Comparison of ENCODE assay signal across 36 cellular contexts in genomic region chr2:31511376-31511775, GRCh38.
"Had no signal": no experiment of that assay in that cellular context is flagged by ENCODE, and none has a peak within 500 bp of the region (broad histone marks: within the 10 kb centered on the region; RNA-seq: fewer than 3 reads in every experiment).

No MANE protein-coding gene starts in this region.

- H3K9me3 Mint-ChIP-seq: activated B cell treated with CpG ODN at 0.5 μM for 24 hours; activated CD4-positive, alpha-beta memory T cell treated with anti-CD3 and anti-CD28 coated beads, Interleukin-2, amount 10 ng/mL, durations not matched to agents 7 days and 5 days; activated naive CD4-positive, alpha-beta T cell treated with anti-CD3 and anti-CD28 coated beads, Interleukin-2, amount 10 ng/mL, durations not matched to agents 7 days and 5 days; activated naive CD8-positive, alpha-beta T cell treated with anti-CD3 and anti-CD28 coated beads, Interleukin-2, amount 50 U/mL, for 24 hours; central memory CD8-positive, alpha-beta T cell had no signal

- H3K4me3 Mint-ChIP-seq: activated B cell treated with CpG ODN at 0.5 μM for 24 hours; activated CD4-positive, alpha-beta memory T cell treated with anti-CD3 and anti-CD28 coated beads, Interleukin-2, amount 10 ng/mL, durations not matched to agents 7 days and 5 days; activated CD8-positive, alpha-beta memory T cell treated with anti-CD3 and anti-CD28 coated beads, Interleukin-2, amount 10 ng/mL, durations not matched to agents 7 days and 5 days; activated naive CD4-positive, alpha-beta T cell treated with anti-CD3 and anti-CD28 coated beads, Interleukin-2, amount 10 ng/mL, durations not matched to agents 7 days and 5 days; activated naive CD8-positive, alpha-beta T cell; activated naive CD8-positive, alpha-beta T cell treated with anti-CD3 and anti-CD28 coated beads, Interleukin-2, amount 50 U/mL, for 24 hours; central memory CD8-positive, alpha-beta T cell had no signal

- DNase-seq: activated B cell treated with CpG ODN at 0.5 μM for 24 hours; activated CD4-positive, alpha-beta memory T cell treated with anti-CD3 and anti-CD28 coated beads, Interleukin-2, amount 10 ng/mL, durations not matched to agents 7 days and 5 days; activated CD4-positive, alpha-beta T cell treated with anti-CD3 and anti-CD28 coated beads for 4 hours; activated CD4-positive, CD25-positive, alpha-beta regulatory T cell treated with anti-CD3 and anti-CD28 coated beads, Interleukin-2, amount 50 U/mL, for 72 hours; activated CD8-positive, alpha-beta memory T cell treated with anti-CD3 and anti-CD28 coated beads for 24 hours; activated CD8-positive, alpha-beta memory T cell treated with anti-CD3 and anti-CD28 coated beads, Interleukin-2, amount 10 ng/mL, durations not matched to agents 7 days and 5 days; activated CD8-positive, alpha-beta memory T cell treated with anti-CD3 and anti-CD28 coated beads, Interleukin-2, amount 50 U/mL, for 48 hours; activated effector memory CD4-positive, alpha-beta T cell treated with Interleukin-2 at 50 U/mL for 16 hours; activated naive CD4-positive, alpha-beta T cell treated with anti-CD3 and anti-CD28 coated beads, Interleukin-2, amount 10 ng/mL, durations not matched to agents 7 days and 5 days; activated naive CD8-positive, alpha-beta T cell treated with anti-CD3 and anti-CD28 coated beads, Interleukin-2, amount 50 U/mL, for 24 hours; activated T-cell treated with anti-CD3 and anti-CD28 coated beads, Interleukin-2, amount 50 U/mL, for 48 hours; amniotic stem cell; aorta; brain microvascular endothelial cell; Kasumi-1; KG1; MM.1S; MV-4-11; NCI-H1092; NCI-H1436 treated with DMSO at 0.1 percent for 48 hours; NCI-H1694 treated with DMSO at 0.1 percent for 48 hours; NCI-H2029; NCI-H345; NCI-H524 treated with DMSO at 0.1 percent for 48 hours; NCI-H748 treated with DMSO at 0.1 percent for 48 hours; NK-92 treated with Interleukin-12 subunit alpha and Interleukin-12 subunit beta, amount 100 ng/mL, for 24 hours; PC-3; Peyer's patch; RPMI8226; SW 1271; T-helper 1 cell; T-helper 2 cell; T-helper 9 cell had no signal

- H3K27me3 ChIP-seq: brain microvascular endothelial cell, Peyer's patch had no signal

- H3K4me1 Mint-ChIP-seq: activated B cell treated with CpG ODN at 0.5 μM for 24 hours; activated CD4-positive, alpha-beta memory T cell treated with anti-CD3 and anti-CD28 coated beads, Interleukin-2, amount 10 ng/mL, durations not matched to agents 7 days and 5 days; activated CD8-positive, alpha-beta memory T cell treated with anti-CD3 and anti-CD28 coated beads, Interleukin-2, amount 10 ng/mL, durations not matched to agents 7 days and 5 days; activated naive CD4-positive, alpha-beta T cell treated with anti-CD3 and anti-CD28 coated beads, Interleukin-2, amount 10 ng/mL, durations not matched to agents 7 days and 5 days; activated naive CD8-positive, alpha-beta T cell treated with anti-CD3 and anti-CD28 coated beads, Interleukin-2, amount 50 U/mL, for 24 hours; central memory CD8-positive, alpha-beta T cell had no signal

- H3K27ac Mint-ChIP-seq: activated B cell treated with CpG ODN at 0.5 μM for 24 hours; activated CD4-positive, alpha-beta memory T cell treated with anti-CD3 and anti-CD28 coated beads, Interleukin-2, amount 10 ng/mL, durations not matched to agents 7 days and 5 days; activated CD8-positive, alpha-beta memory T cell treated with anti-CD3 and anti-CD28 coated beads, Interleukin-2, amount 10 ng/mL, durations not matched to agents 7 days and 5 days; activated naive CD4-positive, alpha-beta T cell treated with anti-CD3 and anti-CD28 coated beads, Interleukin-2, amount 10 ng/mL, durations not matched to agents 7 days and 5 days; activated naive CD8-positive, alpha-beta T cell; activated naive CD8-positive, alpha-beta T cell treated with anti-CD3 and anti-CD28 coated beads, Interleukin-2, amount 50 U/mL, for 24 hours had no signal

- H3K9me3 ChIP-seq: Peyer's patch had no signal

- H3K36me3 ChIP-seq: brain microvascular endothelial cell, Peyer's patch had no signal

- H3K4me1 ChIP-seq: Peyer's patch had no signal

- H3K27me3 Mint-ChIP-seq: activated naive CD4-positive, alpha-beta T cell treated with anti-CD3 and anti-CD28 coated beads, Interleukin-2, amount 10 ng/mL, durations not matched to agents 7 days and 5 days had no signal

- H3K36me3 Mint-ChIP-seq: activated CD8-positive, alpha-beta memory T cell treated with anti-CD3 and anti-CD28 coated beads, Interleukin-2, amount 10 ng/mL, durations not matched to agents 7 days and 5 days; activated naive CD4-positive, alpha-beta T cell treated with anti-CD3 and anti-CD28 coated beads, Interleukin-2, amount 10 ng/mL, durations not matched to agents 7 days and 5 days; activated naive CD8-positive, alpha-beta T cell had no signal

- H3K4me3 ChIP-seq: Peyer's patch had no signal

- ATAC-seq: activated CD8-positive, alpha-beta memory T cell treated with anti-CD3 and anti-CD28 coated beads, Interleukin-2, amount 10 ng/mL, durations not matched to agents 7 days and 5 days; activated naive CD8-positive, alpha-beta T cell treated with anti-CD3 and anti-CD28 coated beads, Interleukin-2, amount 50 U/mL, for 24 hours; PC-3 had no signal

- H3K27ac ChIP-seq: brain microvascular endothelial cell, Peyer's patch, VCaP had no signal
